In genomic region chr6:2891768-2892170, GRCh38 we compare ENCODE assay signal across 8 cellular contexts. TPM values are rescaled to one million over a fixed set of nuclear protein-coding genes. Genes with fewer than 3 reads are reported as not detected.
A peak's percentile ranks its signal among the peaks of the same experiment; 100 is the strongest.
DNase-seq lines count a peak whose midpoint lies in the region; ATAC-seq, FAIRE-seq and TF ChIP-seq lines count a peak whose summit lies in the region.

No MANE protein-coding gene starts in this region.

- no peaks in the 10 kb centered on the region for H3K27me3 ChIP-seq in hepatocyte

- no peaks in the 10 kb centered on the region for H3K4me1 ChIP-seq in hepatocyte (ENCODE audit: insufficient read depth)

- DNase-seq in GM12891 (ENCODE audit: insufficient read length, low spot score), result peak; percentile 46
- DNase-seq in NCI-H1105 (lab: John Stamatoyannopoulos, UW), result peak; percentile 52
- peak; percentile 59 for DNase-seq in activated T-cell treated with anti-CD3 and anti-CD28 coated beads for 24 hours (ENCODE audit: low read depth)
- peak; percentile 73 for DNase-seq in sciatic nerve (ENCODE audit: low spot score)
- no peak for DNase-seq in WTC11 (ENCODE audit: low spot score)
- no peak for DNase-seq in hepatocyte (ENCODE audit: low spot score)

- H3K4me1 Mint-ChIP-seq in WTC11, result no peaks in the 10 kb centered on the region

- CTCF ChIA-PET in WTC11 (lab: Charles Lee), result interaction anchor here (1.3 kb wide), 1 partner anchor 25 kb away, joined by 3 read pairs; no protein-coding TSS in a partner anchor

- no peak overlapping the region for H3K4me3 Mint-ChIP-seq in WTC11

- no peak overlapping the region for H3K4me2 ChIP-seq in hepatocyte

- no peaks in the 10 kb centered on the region for H3K9me3 Mint-ChIP-seq in WTC11

- no peaks in the 10 kb centered on the region for H3K9me3 ChIP-seq in hepatocyte (ENCODE audit: low read depth)

- H3K4me3 ChIP-seq in hepatocyte, result no peak overlapping the region

- H2AFZ ChIP-seq in hepatocyte, result no peak overlapping the region

- no peak overlapping the region for H3K27ac ChIP-seq in hepatocyte

- no peaks in the 10 kb centered on the region for H3K36me3 ChIP-seq in hepatocyte (replicated peaks; ENCODE audit: insufficient read depth, low read depth)

- no peaks in the 10 kb centered on the region for H4K20me1 ChIP-seq in hepatocyte (ENCODE audit: insufficient read depth, poor library complexity, severe bottlenecking)

- FAIRE-seq in GM12891 (lab: Jason Lieb, UNC), result peak; percentile 92

- POLR2A ChIA-PET in WTC11 (lab: Charles Lee), result no interaction called here

- peak; percentile 95 for ATAC-seq in sciatic nerve
- ATAC-seq in HG03196 (IDR thresholded peaks at IDR 0.05; ENCODE audit: unreplicated experiment), result no peak
- ATAC-seq in WTC11, result no peak
- ATAC-seq in GM18870 (IDR thresholded peaks at IDR 0.05; ENCODE audit: unreplicated experiment), result no peak

- WGBS in hepatocyte (ENCODE audit: low lambda C conversion rate, missing lambda C conversion rate), result 91% methylated on average over 18 of the region's 18 CpGs

- no peak overlapping the region for H3K27ac Mint-ChIP-seq in WTC11

- no peak for TF ChIP-seq POLR2A in GM12891 (IDR thresholded peaks at IDR 0.05; ENCODE audit: low read depth, low read length)

- no peaks in the 10 kb centered on the region for H3K79me2 ChIP-seq in hepatocyte

- no peak for TF ChIP-seq CTCF in WTC11 (IDR thresholded peaks at IDR 0.05)
- no peak for TF ChIP-seq CTCF in hepatocyte (IDR thresholded peaks at IDR 0.05; ENCODE audit: poor library complexity)

- peaks cover 54% of the 10 kb centered on the region for H3K36me3 Mint-ChIP-seq in WTC11

- intact Hi-C loops in sciatic nerve (cut with DNase I), result no loop called here

- no peaks in the 10 kb centered on the region for H3K9me2 ChIP-seq in hepatocyte (replicated peaks; ENCODE audit: insufficient read depth)

- no peaks in the 10 kb centered on the region for H3K27me3 Mint-ChIP-seq in WTC11 (ENCODE audit: low read depth)

TF ChIP-seq in GM12891, 5 proteins besides CTCF, POLR2A, EP300 and RAD21:
- no peak for TF ChIP-seq POLR2AphosphoS5 (IDR thresholded peaks at IDR 0.05; ENCODE audit: low read depth, low read length)
- TF ChIP-seq PAX5 (IDR thresholded peaks at IDR 0.05; ENCODE audit: insufficient read depth, low read length, severe bottlenecking), result no peak
- no peak for TF ChIP-seq TAF1 (IDR thresholded peaks at IDR 0.05; ENCODE audit: low read depth, low read length)
- no peak for TF ChIP-seq POU2F2 (IDR thresholded peaks at IDR 0.05; ENCODE audit: low read depth, low read length)
- TF ChIP-seq SPI1 (IDR thresholded peaks at IDR 0.05; ENCODE audit: low read depth, low read length), result no peak

TF ChIP-seq in WTC11, 78 proteins besides CTCF, POLR2A, EP300 and RAD21:
- no peak for TF ChIP-seq NFE2L1 (CRISPR knock-in tag; IDR thresholded peaks at IDR 0.05)
- TF ChIP-seq NFYB (CRISPR knock-in tag; conservative IDR thresholded peaks at IDR 0.05; ENCODE audit: low read depth), result no peak
- no peak for TF ChIP-seq ESRRA (CRISPR knock-in tag; IDR thresholded peaks at IDR 0.05; ENCODE audit: borderline replicate concordance)
- no peak for TF ChIP-seq ETV6 (CRISPR knock-in tag; IDR thresholded peaks at IDR 0.05)
- no peak for TF ChIP-seq SMAD4 (CRISPR knock-in tag; IDR thresholded peaks at IDR 0.05)
- no peak for TF ChIP-seq FOXP1 (CRISPR knock-in tag; IDR thresholded peaks at IDR 0.05; ENCODE audit: borderline replicate concordance)
- no peak for TF ChIP-seq JUN (CRISPR knock-in tag; IDR thresholded peaks at IDR 0.05)
- no peak for TF ChIP-seq NR2C2 (CRISPR knock-in tag; IDR thresholded peaks at IDR 0.05)
- no peak for TF ChIP-seq RORB (CRISPR knock-in tag; IDR thresholded peaks at IDR 0.05)
- TF ChIP-seq HMGA2 (CRISPR knock-in tag; IDR thresholded peaks at IDR 0.05), result no peak
- TF ChIP-seq TCF7 (CRISPR knock-in tag; IDR thresholded peaks at IDR 0.05; ENCODE audit: low read depth), result no peak
- TF ChIP-seq E2F4 (CRISPR knock-in tag; IDR thresholded peaks at IDR 0.05; ENCODE audit: borderline replicate concordance, low read depth), result no peak
- no peak for TF ChIP-seq TEAD1 (CRISPR knock-in tag; IDR thresholded peaks at IDR 0.05)

RNA-seq across cellular contexts. Expression of gene SERPINB9, which starts 11.3 kb away (rescaled TPM):
- 5.6 TPM for polyA plus RNA-seq in GM12891 (2012; ENCODE audit: low read depth, missing spikeins)
- total RNA-seq in sciatic nerve (34.1 TPM), WTC11 (2021) (39.5 to 43.7 TPM (median 41.6 TPM) in 3 replicates), hepatocyte (37.2 and 51.1 TPM in 2 replicates)
- 60.5 and 70.0 TPM in 2 replicates for polyA plus RNA-seq in hepatocyte

RNA-seq across cellular contexts. Expression of gene SERPINB1, which starts 50.1 kb away (rescaled TPM):
- polyA plus RNA-seq in GM12891 (2012; ENCODE audit: low read depth, missing spikeins), result 0.99 TPM
- total RNA-seq in sciatic nerve, result 46.1 TPM
- 14.8 to 21.1 TPM (median 16.9 TPM) in 3 replicates for total RNA-seq in WTC11 (2021)
- total RNA-seq in hepatocyte, result 48.6 and 57.0 TPM in 2 replicates
- 45.9 and 56.5 TPM in 2 replicates for polyA plus RNA-seq in hepatocyte

Comparison
In these comparisons a context has a peak if more than half of its experiments do, and no peak if none do; other contexts are left out.
1. DNase-seq: peak in GM12891 (single experiment), NCI-H1105 (single experiment), activated T-cell treated with anti-CD3 and anti-CD28 coated beads for 24 hours (single experiment) and sciatic nerve (single experiment); none in WTC11 (single experiment) and hepatocyte (single experiment).